ENCODE assay signal across 34 cellular contexts in genomic region chr2:239420077-239420476, GRCh38.
"Had no signal": no experiment of that assay in that cellular context is flagged by ENCODE, and none has a peak within 500 bp of the region (broad histone marks: within the 10 kb centered on the region; RNA-seq: fewer than 3 reads in every experiment).

No MANE protein-coding gene starts in this region.

- H3K9me3 ChIP-seq: adrenal gland, body of pancreas, breast epithelium, colonic mucosa, esophagus muscularis mucosa, gastrocnemius medialis, heart left ventricle had no signal

- H3K27ac Mint-ChIP-seq: activated CD4-positive, alpha-beta memory T cell treated with anti-CD3 and anti-CD28 coated beads for 36 hours; activated CD4-positive, alpha-beta T cell treated with anti-CD3 and anti-CD28 coated beads for 36 hours; activated CD4-positive, alpha-beta T cell treated with anti-CD3 and anti-CD28 coated beads, Interleukin-2, amount 10 ng/mL, durations not matched to agents 24 days and 14 days; activated CD8-positive, alpha-beta memory T cell treated with anti-CD3 and anti-CD28 coated beads, Interleukin-2, amount 10 ng/mL, durations not matched to agents 7 days and 5 days; activated CD8-positive, alpha-beta T cell treated with anti-CD3 and anti-CD28 coated beads, Interleukin-2, amount 10 ng/mL, durations not matched to agents 7 days and 5 days; activated naive CD4-positive, alpha-beta T cell treated with anti-CD3 and anti-CD28 coated beads for 36 hours; activated naive CD4-positive, alpha-beta T cell treated with anti-CD3 and anti-CD28 coated beads, Interleukin-2, amount 50 U/mL, for 24 hours; activated naive CD8-positive, alpha-beta T cell treated with anti-CD3 and anti-CD28 coated beads for 36 hours; activated naive CD8-positive, alpha-beta T cell treated with anti-CD3 and anti-CD28 coated beads, Interleukin-2, amount 50 U/mL, for 24 hours; activated T-helper 1 cell treated with anti-CD3 and anti-CD28 coated beads, Interleukin-12 subunit alpha, Interleukin-12 subunit beta, Interleukin-2, Interleukin-4 antibody, amounts not matched to agents 30 ng/mL and 10 ng/mL and 1 ng/mL, durations not matched to agents 14 hours and 24 hours and 36 hours; activated T-helper 2 cell treated with anti-CD3 and anti-CD28 coated beads, Interferon-gamma antibody, Interleukin-2, Interleukin-4, amounts not matched to agents 10 μg/mL and 5 μg/mL and 100 μg/mL, durations not matched to agents 14 hours and 24 hours and 36 hours had no signal

- H3K4me1 Mint-ChIP-seq: activated CD4-positive, alpha-beta T cell treated with anti-CD3 and anti-CD28 coated beads for 36 hours; activated CD4-positive, alpha-beta T cell treated with anti-CD3 and anti-CD28 coated beads, Interleukin-2, amount 10 ng/mL, durations not matched to agents 24 days and 14 days; activated CD8-positive, alpha-beta memory T cell treated with anti-CD3 and anti-CD28 coated beads, Interleukin-2, amount 10 ng/mL, durations not matched to agents 7 days and 5 days; activated naive CD4-positive, alpha-beta T cell treated with anti-CD3 and anti-CD28 coated beads, Interleukin-2, amount 50 U/mL, for 24 hours; activated naive CD8-positive, alpha-beta T cell treated with anti-CD3 and anti-CD28 coated beads for 36 hours; activated naive CD8-positive, alpha-beta T cell treated with anti-CD3 and anti-CD28 coated beads, Interleukin-2, amount 50 U/mL, for 24 hours had no signal

- H3K4me3 Mint-ChIP-seq: activated CD4-positive, alpha-beta memory T cell treated with anti-CD3 and anti-CD28 coated beads for 36 hours; activated CD4-positive, alpha-beta T cell treated with anti-CD3 and anti-CD28 coated beads for 36 hours; activated CD4-positive, alpha-beta T cell treated with anti-CD3 and anti-CD28 coated beads, Interleukin-2, amount 10 ng/mL, durations not matched to agents 24 days and 14 days; activated CD8-positive, alpha-beta memory T cell treated with anti-CD3 and anti-CD28 coated beads, Interleukin-2, amount 10 ng/mL, durations not matched to agents 7 days and 5 days; activated CD8-positive, alpha-beta T cell treated with anti-CD3 and anti-CD28 coated beads, Interleukin-2, amount 10 ng/mL, durations not matched to agents 7 days and 5 days; activated naive CD4-positive, alpha-beta T cell treated with anti-CD3 and anti-CD28 coated beads for 36 hours; activated naive CD4-positive, alpha-beta T cell treated with anti-CD3 and anti-CD28 coated beads, Interleukin-2, amount 50 U/mL, for 24 hours; activated naive CD8-positive, alpha-beta T cell treated with anti-CD3 and anti-CD28 coated beads for 36 hours; activated naive CD8-positive, alpha-beta T cell treated with anti-CD3 and anti-CD28 coated beads, Interleukin-2, amount 50 U/mL, for 24 hours; activated T-helper 1 cell treated with anti-CD3 and anti-CD28 coated beads, Interleukin-12 subunit alpha, Interleukin-12 subunit beta, Interleukin-2, Interleukin-4 antibody, amounts not matched to agents 30 ng/mL and 10 ng/mL and 1 ng/mL, durations not matched to agents 14 hours and 24 hours and 36 hours had no signal

- H3K9me3 Mint-ChIP-seq: activated CD4-positive, alpha-beta memory T cell treated with anti-CD3 and anti-CD28 coated beads for 36 hours; activated naive CD4-positive, alpha-beta T cell treated with anti-CD3 and anti-CD28 coated beads for 36 hours; activated naive CD4-positive, alpha-beta T cell treated with anti-CD3 and anti-CD28 coated beads, Interleukin-2, amount 50 U/mL, for 24 hours; activated naive CD8-positive, alpha-beta T cell treated with anti-CD3 and anti-CD28 coated beads for 36 hours; activated naive CD8-positive, alpha-beta T cell treated with anti-CD3 and anti-CD28 coated beads, Interleukin-2, amount 50 U/mL, for 24 hours; activated T-helper 1 cell treated with anti-CD3 and anti-CD28 coated beads, Interleukin-12 subunit alpha, Interleukin-12 subunit beta, Interleukin-2, Interleukin-4 antibody, amounts not matched to agents 30 ng/mL and 10 ng/mL and 1 ng/mL, durations not matched to agents 14 hours and 24 hours and 36 hours; activated T-helper 2 cell treated with anti-CD3 and anti-CD28 coated beads, Interferon-gamma antibody, Interleukin-2, Interleukin-4, amounts not matched to agents 10 μg/mL and 5 μg/mL and 100 μg/mL, durations not matched to agents 14 hours and 24 hours and 36 hours had no signal

- H3K4me3 ChIP-seq: adrenal gland, body of pancreas, breast epithelium, cardiac muscle cell, colonic mucosa, esophagus muscularis mucosa, gastrocnemius medialis, heart left ventricle had no signal

- H3K27me3 ChIP-seq: adrenal gland, body of pancreas, breast epithelium, cardiac muscle cell, colonic mucosa, foreskin keratinocyte had no signal

- H3K36me3 ChIP-seq: adrenal gland, breast epithelium, cardiac muscle cell, colonic mucosa, esophagus muscularis mucosa, gastrocnemius medialis, heart left ventricle had no signal

- H3K27me3 Mint-ChIP-seq: activated CD4-positive, alpha-beta T cell treated with anti-CD3 and anti-CD28 coated beads for 36 hours; activated naive CD4-positive, alpha-beta T cell treated with anti-CD3 and anti-CD28 coated beads, Interleukin-2, amount 50 U/mL, for 24 hours had no signal

- H3K27ac ChIP-seq: adrenal gland, body of pancreas, cardiac muscle cell, colonic mucosa, esophagus muscularis mucosa, foreskin keratinocyte, gastrocnemius medialis, heart left ventricle had no signal

- ATAC-seq: activated CD4-positive, alpha-beta T cell treated with anti-CD3 and anti-CD28 coated beads for 36 hours; activated CD8-positive, alpha-beta memory T cell treated with anti-CD3 and anti-CD28 coated beads, Interleukin-2, amount 10 ng/mL, durations not matched to agents 7 days and 5 days; activated CD8-positive, alpha-beta T cell treated with anti-CD3 and anti-CD28 coated beads, Interleukin-2, amount 10 ng/mL, durations not matched to agents 7 days and 5 days; activated naive CD8-positive, alpha-beta T cell treated with anti-CD3 and anti-CD28 coated beads, Interleukin-2, amount 50 U/mL, for 24 hours; body of pancreas; foreskin keratinocyte; gastrocnemius medialis; heart left ventricle had no signal

- H3K4me1 ChIP-seq: adrenal gland, body of pancreas, breast epithelium, colonic mucosa, esophagus muscularis mucosa, foreskin keratinocyte, gastrocnemius medialis, heart left ventricle had no signal

- DNase-seq: activated CD4-positive, alpha-beta memory T cell treated with anti-CD3 and anti-CD28 coated beads for 36 hours; activated CD4-positive, alpha-beta T cell treated with anti-CD3 and anti-CD28 coated beads for 36 hours; activated CD4-positive, alpha-beta T cell treated with anti-CD3 and anti-CD28 coated beads, Interleukin-2, amount 10 ng/mL, durations not matched to agents 24 days and 14 days; activated CD4-positive, CD25-positive, alpha-beta regulatory T cell; activated CD4-positive, CD25-positive, alpha-beta regulatory T cell treated with anti-CD3 and anti-CD28 coated beads, Interleukin-2, amount 50 U/mL, for 72 hours; activated CD8-positive, alpha-beta memory T cell treated with anti-CD3 and anti-CD28 coated beads, Interleukin-2, amount 10 ng/mL, durations not matched to agents 7 days and 5 days; activated CD8-positive, alpha-beta memory T cell treated with anti-CD3 and anti-CD28 coated beads, Interleukin-2, amount 50 U/mL, for 4 hours; activated CD8-positive, alpha-beta T cell treated with anti-CD3 and anti-CD28 coated beads, Interleukin-2, amount 10 ng/mL, durations not matched to agents 7 days and 5 days; activated effector memory CD4-positive, alpha-beta T cell treated with anti-CD3 and anti-CD28 coated beads, Interleukin-2, amount 50 U/mL, for 16 hours; activated naive CD4-positive, alpha-beta T cell treated with anti-CD3 and anti-CD28 coated beads for 36 hours; activated naive CD8-positive, alpha-beta T cell treated with anti-CD3 and anti-CD28 coated beads for 36 hours; activated naive CD8-positive, alpha-beta T cell treated with anti-CD3 and anti-CD28 coated beads, Interleukin-2, amount 50 U/mL, for 24 hours; activated T-cell treated with anti-CD3 and anti-CD28 coated beads, Interleukin-2, amount 50 U/mL, for 1 hour; activated T-cell treated with anti-CD3 and anti-CD28 coated beads, Interleukin-2, amount 50 U/mL, for 48 hours; adrenal gland; amygdala; aorta; body of pancreas; central memory CD4-positive, alpha-beta T cell; cerebellar nuclear complex; colonic mucosa; effector CD8-positive, alpha-beta T cell; erythroblast; foreskin keratinocyte; gastrocnemius medialis; glutamatergic neuron; heart left ventricle; T-helper 2 cell had no signal

- H3K36me3 Mint-ChIP-seq: activated CD4-positive, alpha-beta memory T cell treated with anti-CD3 and anti-CD28 coated beads for 36 hours; activated CD8-positive, alpha-beta memory T cell treated with anti-CD3 and anti-CD28 coated beads, Interleukin-2, amount 10 ng/mL, durations not matched to agents 7 days and 5 days; activated naive CD4-positive, alpha-beta T cell treated with anti-CD3 and anti-CD28 coated beads, Interleukin-2, amount 50 U/mL, for 24 hours; activated naive CD8-positive, alpha-beta T cell treated with anti-CD3 and anti-CD28 coated beads for 36 hours had no signal
